1 cellular context compared by ENCODE assay signal in the genomic region with DNA sequence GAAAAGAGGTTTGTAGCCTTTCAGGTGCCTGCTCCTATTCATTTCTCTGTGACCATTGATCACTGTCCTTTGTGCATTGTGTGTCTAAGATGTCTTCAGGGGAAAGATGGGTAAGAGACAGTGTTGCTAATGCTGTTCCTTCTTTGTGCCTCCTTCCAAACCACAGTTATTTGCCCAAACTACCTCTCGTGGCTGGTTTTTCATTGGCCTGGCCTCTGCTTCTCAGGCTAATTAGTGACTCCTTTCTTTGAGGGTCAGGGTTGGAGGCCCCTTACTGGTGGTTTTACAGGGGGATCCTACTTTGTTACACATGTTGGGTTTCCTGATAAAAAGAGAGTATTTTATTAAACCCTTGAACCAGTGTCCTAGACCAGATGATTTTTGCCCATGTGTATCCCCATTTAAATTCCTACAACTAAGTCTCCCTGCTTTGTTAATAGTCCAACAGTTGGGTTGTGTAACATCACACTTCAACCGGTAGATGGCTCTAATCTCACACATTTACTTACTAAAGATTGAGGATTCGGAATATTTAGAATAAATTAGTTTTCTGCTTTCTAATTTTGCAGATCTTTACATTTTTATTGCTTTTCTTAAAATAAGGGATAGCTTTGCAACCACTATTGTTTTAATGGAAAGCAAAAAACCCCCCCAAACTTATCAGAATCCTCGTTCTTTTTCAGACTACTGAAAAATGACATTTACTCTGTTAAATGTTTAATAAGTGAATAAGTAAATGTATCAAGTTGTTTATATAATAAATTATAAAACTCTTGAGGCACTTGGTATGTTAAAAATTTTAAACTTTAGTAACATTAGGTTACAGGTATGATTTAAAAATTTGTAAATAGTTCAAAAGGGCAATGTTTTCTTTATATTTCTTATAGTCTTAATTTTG.
TF ChIP-seq lines count a peak whose summit lies in the region.

No MANE protein-coding gene starts in this region.

TF ChIP-seq in K562, 482 proteins besides CTCF, POLR2A, EP300 and RAD21:
- no peak for TF ChIP-seq DDX20 (tag; IDR thresholded peaks at IDR 0.05; ENCODE audit: low read depth)
- no peak for TF ChIP-seq HBP1 (CRISPR knock-in tag; IDR thresholded peaks at IDR 0.05)
- TF ChIP-seq ZNF217 (CRISPR knock-in tag; IDR thresholded peaks at IDR 0.05): no peak
- no peak for TF ChIP-seq TSHZ1 (CRISPR knock-in tag; IDR thresholded peaks at IDR 0.05)
- TF ChIP-seq, protein P1, sequence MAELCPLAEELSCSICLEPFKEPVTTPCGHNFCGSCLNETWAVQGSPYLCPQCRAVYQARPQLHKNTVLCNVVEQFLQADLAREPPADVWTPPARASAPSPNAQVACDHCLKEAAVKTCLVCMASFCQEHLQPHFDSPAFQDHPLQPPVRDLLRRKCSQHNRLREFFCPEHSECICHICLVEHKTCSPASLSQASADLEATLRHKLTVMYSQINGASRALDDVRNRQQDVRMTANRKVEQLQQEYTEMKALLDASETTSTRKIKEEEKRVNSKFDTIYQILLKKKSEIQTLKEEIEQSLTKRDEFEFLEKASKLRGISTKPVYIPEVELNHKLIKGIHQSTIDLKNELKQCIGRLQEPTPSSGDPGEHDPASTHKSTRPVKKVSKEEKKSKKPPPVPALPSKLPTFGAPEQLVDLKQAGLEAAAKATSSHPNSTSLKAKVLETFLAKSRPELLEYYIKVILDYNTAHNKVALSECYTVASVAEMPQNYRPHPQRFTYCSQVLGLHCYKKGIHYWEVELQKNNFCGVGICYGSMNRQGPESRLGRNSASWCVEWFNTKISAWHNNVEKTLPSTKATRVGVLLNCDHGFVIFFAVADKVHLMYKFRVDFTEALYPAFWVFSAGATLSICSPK (IDR thresholded peaks at IDR 0.05; ENCODE audit: borderline replicate concordance): no peak
- TF ChIP-seq, protein P2, sequence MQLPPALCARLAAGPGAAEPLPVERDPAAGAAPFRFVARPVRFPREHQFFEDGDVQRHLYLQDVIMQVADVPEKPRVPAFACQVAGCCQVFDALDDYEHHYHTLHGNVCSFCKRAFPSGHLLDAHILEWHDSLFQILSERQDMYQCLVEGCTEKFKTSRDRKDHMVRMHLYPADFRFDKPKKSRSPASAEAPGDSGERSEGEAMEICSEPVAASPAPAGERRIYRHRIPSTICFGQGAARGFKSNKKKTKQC (CRISPR knock-in tag; IDR thresholded peaks at IDR 0.05): no peak
- no peak for TF ChIP-seq ZNF609 (CRISPR knock-in tag; IDR thresholded peaks at IDR 0.05; ENCODE audit: borderline replicate concordance)
- TF ChIP-seq ZNF57 (CRISPR knock-in tag; IDR thresholded peaks at IDR 0.05): no peak
- no peak for TF ChIP-seq SMARCC2 (IDR thresholded peaks at IDR 0.05; ENCODE audit: low read depth)
- no peak for TF ChIP-seq MTA1 (IDR thresholded peaks at IDR 0.05; ENCODE audit: borderline replicate concordance)
- TF ChIP-seq ARID2 (IDR thresholded peaks at IDR 0.05): no peak
- no peak for TF ChIP-seq ZNF282 (CRISPR knock-in tag; IDR thresholded peaks at IDR 0.05)
- TF ChIP-seq FOS (IDR thresholded peaks at IDR 0.05; ENCODE audit: extremely low read depth, insufficient read length): no peak
- TF ChIP-seq ZKSCAN1 (IDR thresholded peaks at IDR 0.05; ENCODE audit: low read depth, low read length): no peak
